8 cellular contexts compared by ENCODE assay signal in the genomic region with DNA sequence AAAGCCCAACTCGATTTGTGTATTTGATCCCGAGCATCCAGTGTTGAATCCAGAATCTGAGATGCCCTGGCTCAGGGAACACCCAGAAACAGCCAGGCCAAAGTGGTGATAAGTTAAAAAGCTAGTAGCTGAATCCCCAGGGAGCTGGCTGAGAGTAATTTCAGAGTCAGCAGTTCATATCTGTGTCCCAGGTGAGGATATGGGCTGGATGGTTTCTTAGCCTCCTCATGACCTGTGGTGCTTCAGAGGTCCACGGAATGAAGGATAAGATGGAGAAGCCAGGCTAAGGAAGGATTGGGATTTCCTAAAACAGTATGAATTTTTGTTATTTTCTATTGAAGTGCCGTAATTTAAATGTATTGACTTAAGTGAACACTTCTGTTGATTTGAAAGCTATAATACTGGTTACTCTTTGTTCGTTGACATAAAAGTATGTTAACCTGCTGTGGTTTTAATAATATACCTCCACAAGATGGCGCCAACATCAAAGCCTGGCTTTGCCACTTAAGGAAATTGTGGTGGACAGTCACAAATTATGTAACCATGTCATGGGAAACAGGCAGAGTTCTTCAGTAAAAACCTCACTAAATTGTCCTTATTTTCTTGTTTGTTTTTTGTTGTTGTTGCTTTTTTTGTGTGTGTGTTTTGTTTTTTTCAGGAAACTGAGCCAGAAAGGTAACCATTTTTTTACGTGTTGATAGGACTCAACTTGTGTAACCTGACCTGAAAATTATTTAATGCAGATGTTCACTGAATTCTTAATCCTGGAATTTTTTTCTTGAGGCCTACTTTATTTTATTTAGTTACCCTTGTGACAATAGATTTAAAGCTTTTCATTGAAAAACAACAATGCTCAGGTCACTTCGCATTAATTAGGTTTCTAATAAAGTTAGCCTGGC. TPM values are rescaled to one million over a fixed set of nuclear protein-coding genes. Genes with fewer than 3 reads are reported as not detected.
DNase-seq lines count a peak whose midpoint lies in the region; ATAC-seq and TF ChIP-seq lines count a peak whose summit lies in the region.

No MANE protein-coding gene starts in this region.

- in situ Hi-C loops in Caki2 (cut with HindIII; ENCODE audit: low pct_unique_long_range_greater_than_20kb, low sequenced_read_pairs): loop anchor here (25.0 kb wide), 2 partner anchors 423 to 623 kb away; a partner anchor contains a TSS

- intact Hi-C loops in heart left ventricle (cut with DNase I): loop anchor here (2.0 to 10.0 kb wide), 21 partner anchors 61 to 641 kb away; a partner anchor contains a TSS

- peaks cover 13% of the 10 kb centered on the region; the same call in 1 of the 2 replicates for H3K36me3 ChIP-seq in KMS-11 (ENCODE audit: insufficient read depth)
- H3K36me3 ChIP-seq in Peyer's patch: peaks cover 0 to 35% (median 0%) of the 10 kb centered on the region in 3 donors
- H3K36me3 ChIP-seq in heart left ventricle: peaks cover 0 to 55% (median 42%) of the 10 kb centered on the region in 9 donors

- H3K4me3 ChIP-seq in KMS-11 (IDR thresholded peaks at IDR 0.05; ENCODE audit: insufficient read depth, low read depth, low read length) (no peak overlapping the region), Peyer's patch (no peak overlapping the region), heart left ventricle (no peak overlapping the region), retinal pigment epithelial cell (ENCODE audit: low read length) (no peak overlapping the region)

- WGBS in heart left ventricle, 4 donors: 57 to 64% (median 62%) methylated on average over 8 of the region's 8 CpGs

- H3K27ac Mint-ChIP-seq in activated naive CD8-positive, alpha-beta T cell treated with anti-CD3 and anti-CD28 coated beads for 36 hours: no peak overlapping the region

- no peak overlapping the region for H2AFZ ChIP-seq in KMS-11 (ENCODE audit: low read depth)

- H4K20me1 ChIP-seq in KMS-11 (ENCODE audit: insufficient read depth): no peaks in the 10 kb centered on the region; the same call in none of the 2 replicates

- H3K4me2 ChIP-seq in KMS-11: peak overlapping the region; percentile 26

- peaks cover 81% of the 10 kb centered on the region for H3K79me2 ChIP-seq in KMS-11 (ENCODE audit: insufficient read depth, low read depth)

- no peak overlapping the region for H3K9ac ChIP-seq in KMS-11

- peaks cover 40% of the 10 kb centered on the region for H3K4me1 Mint-ChIP-seq in activated naive CD8-positive, alpha-beta T cell treated with anti-CD3 and anti-CD28 coated beads for 36 hours

- DNase-seq in Caki2 (ENCODE audit: low read depth) (peak; percentile 65), Peyer's patch (peak in 2 of 3 donors; percentile 56 to 86), heart left ventricle (peak in 4 of 5 donors; percentile 38 to 64 (median 60)), retinal pigment epithelial cell (ENCODE audit: low read depth) (peak; percentile 61)
- DNase-seq in activated naive CD8-positive, alpha-beta T cell treated with anti-CD3 and anti-CD28 coated beads for 36 hours: peak; percentile 32

- peaks cover 54% of the 10 kb centered on the region for H3K36me3 Mint-ChIP-seq in activated naive CD8-positive, alpha-beta T cell treated with anti-CD3 and anti-CD28 coated beads for 36 hours

- H3K27me3 Mint-ChIP-seq in activated naive CD8-positive, alpha-beta T cell treated with anti-CD3 and anti-CD28 coated beads for 36 hours: no peaks in the 10 kb centered on the region

- no peak overlapping the region for H3K4me3 Mint-ChIP-seq in activated naive CD8-positive, alpha-beta T cell treated with anti-CD3 and anti-CD28 coated beads for 36 hours

- no peaks in the 10 kb centered on the region for H3K9me3 Mint-ChIP-seq in activated naive CD8-positive, alpha-beta T cell treated with anti-CD3 and anti-CD28 coated beads for 36 hours

- ATAC-seq in GM19463 (IDR thresholded peaks at IDR 0.05; ENCODE audit: unreplicated experiment) (peak; percentile 39), heart left ventricle (peak in 3 of 4 donors; percentile 47 to 62 (median 60)), HG02970 (IDR thresholded peaks at IDR 0.05; ENCODE audit: low FRiP score, unreplicated experiment) (no peak)

- H3K27ac ChIP-seq in KMS-11 (peak overlapping the region; percentile 17; the same call in 1 of the 2 replicates), Peyer's patch (no peak overlapping the region), heart left ventricle (peak overlapping the region in 5 of 12 donors; percentile 2 to 33 (median 21))

- TF ChIP-seq CTCF in KMS-11 (conservative IDR thresholded peaks at IDR 0.05; ENCODE audit: low read depth, low read length) (peak; percentile 88), Peyer's patch (IDR thresholded peaks at IDR 0.05) (peak; percentile 65 to 97 (median 94)), heart left ventricle (IDR thresholded peaks at IDR 0.05) (peak; percentile 70 to 92 (median 82)), retinal pigment epithelial cell (conservative IDR thresholded peaks at IDR 0.05; ENCODE audit: low read depth, low read length) (peak; percentile 67)

- H3K9me3 ChIP-seq in Peyer's patch (no peaks in the 10 kb centered on the region), heart left ventricle (no peaks in the 10 kb centered on the region)

- no peak for TF ChIP-seq POLR2A in Peyer's patch (IDR thresholded peaks at IDR 0.05)
- no peak for TF ChIP-seq POLR2A in heart left ventricle (IDR thresholded peaks at IDR 0.05)

- H3K27me3 ChIP-seq in KMS-11 (ENCODE audit: insufficient read depth, low read depth) (no peaks in the 10 kb centered on the region), Peyer's patch (no peaks in the 10 kb centered on the region), heart left ventricle (no peaks in the 10 kb centered on the region)

- H3K4me1 ChIP-seq in KMS-11 (ENCODE audit: low read depth, poor library complexity, severe bottlenecking) (peaks cover 52% of the 10 kb centered on the region), Peyer's patch (peaks cover 0 to 8% (median 2%) of the 10 kb centered on the region in 4 donors), heart left ventricle (peaks cover 0 to 51% (median 24%) of the 10 kb centered on the region in 12 donors)

RNA-seq across cellular contexts. Expression of a gene that starts 11.4 kb away (rescaled TPM):
- total RNA-seq in Caki2 (2014; rRNA removed; shearing (Covaris generic); ENCODE audit: low replicate concordance): 25.4 and 30.5 TPM in 2 replicates
- total RNA-seq in Peyer's patch (10 to 100 TPM; 13.3 to 40.3 (median 27.3) TPM), heart left ventricle (10 to 100 TPM; 12.6 to 27.3 (median 19.4) TPM)
- 100 to 1,000 TPM in 1 of 2 experiments, 10 to 100 TPM in 1; 87.5 to 105 TPM for total RNA-seq in activated naive CD8-positive, alpha-beta T cell treated with anti-CD3 and anti-CD28 coated beads for 36 hours
- 1 to 10 TPM; 5.4 to 6.6 TPM for polyA plus RNA-seq in heart left ventricle
